In the genomic region with DNA sequence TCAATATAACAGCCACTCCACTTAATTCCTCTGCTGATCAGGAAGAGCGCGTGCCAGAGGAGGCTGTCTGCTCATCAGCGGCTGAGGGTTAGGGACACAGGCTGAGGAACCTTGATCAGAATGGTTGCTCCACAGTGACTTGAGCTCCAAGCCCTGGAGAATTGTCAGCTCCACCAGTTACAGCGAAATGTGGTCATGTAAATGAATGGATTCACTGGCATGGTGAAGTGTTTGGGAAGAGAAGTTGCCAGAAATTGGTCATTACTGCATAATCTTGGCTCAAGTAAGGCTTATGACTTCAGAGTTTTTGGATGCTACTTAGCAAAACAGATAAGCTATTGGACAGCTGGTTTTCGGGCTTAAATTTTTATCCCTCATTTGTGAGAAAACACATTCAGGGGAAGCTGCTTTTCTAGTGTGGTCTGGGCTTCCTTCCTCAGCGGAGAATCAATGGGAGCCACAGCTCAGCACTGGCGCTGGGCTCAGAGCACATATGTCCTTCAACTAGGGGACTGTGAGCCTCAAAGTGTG, we compare ENCODE assay signal across 10 cellular contexts.
DNase-seq lines count a peak whose midpoint lies in the region; TF ChIP-seq lines count a peak whose summit lies in the region.
"Had no signal": no experiment of that assay in that cellular context is flagged by ENCODE, and none has a peak within 500 bp of the region (broad histone marks: within the 10 kb centered on the region; RNA-seq: fewer than 3 reads in every experiment).

No MANE protein-coding gene starts in this region.

- intact Hi-C loops in ovary (cut with DNase I) = no loop called here

- no peaks in the 10 kb centered on the region for H3K9me3 ChIP-seq in ovary

- POLR2A ChIA-PET in RWPE1 (lab: Yijun Ruan, JAX; ENCODE audit: low non-redundant PET) = no interaction called here

- CTCF ChIA-PET in RWPE1 (lab: Yijun Ruan, JAX) = interaction anchor here (0.6 to 1.0 kb wide), 2 partner anchors 130 to 149 kb away, joined by 3 to 4 read pairs; no protein-coding TSS in a partner anchor

- TF ChIP-seq CTCF in AG10803 (conservative IDR thresholded peaks at IDR 0.05; ENCODE audit: low read length) (no peak), RWPE1 (conservative IDR thresholded peaks at IDR 0.05; ENCODE audit: low read depth) (no peak), ovary (IDR thresholded peaks at IDR 0.05) (no peak), brain microvascular endothelial cell (IDR thresholded peaks at IDR 0.05; ENCODE audit: low read depth, low read length, missing control alignments) (no peak)

- peaks cover 24% of the 10 kb centered on the region for H3K4me1 ChIP-seq in ovary (ENCODE audit: insufficient read depth)

- 29 to 32% (median 31%) methylated on average over 7 of the region's 7 CpGs for WGBS in ovary, 3 donors

- H3K27ac ChIP-seq in RWPE1 (peak overlapping the region; percentile 95), ovary (peak overlapping the region; percentile 37 to 47), brain microvascular endothelial cell (no peak overlapping the region)

- H3K27me3 ChIP-seq in ovary = no peaks in the 10 kb centered on the region
- no peaks in the 10 kb centered on the region for H3K27me3 ChIP-seq in brain microvascular endothelial cell (replicated peaks)

- TF ChIP-seq EP300 in ovary (IDR thresholded peaks at IDR 0.05) = no peak

- H3K36me3 ChIP-seq in ovary = no peaks in the 10 kb centered on the region
- peaks cover 3% of the 10 kb centered on the region for H3K36me3 ChIP-seq in brain microvascular endothelial cell (replicated peaks)

- TF ChIP-seq POLR2A in ovary (IDR thresholded peaks at IDR 0.05) = no peak

- in situ Hi-C loops in brain microvascular endothelial cell (cut with HindIII; ENCODE audit: low pct_ligation_motif_present, low sequenced_read_pairs) = no loop called here

- DNase-seq in AG10803 (ENCODE audit: low read depth) (peak; percentile 97), RWPE1 (ENCODE audit: low spot score) (no peak), fibroblast of the conjunctiva (ENCODE audit: low read depth) (peak; percentile 73), ovary (peak in 4 of 5 donors; percentile 27 to 64 (median 43)), mucosa of gallbladder (ENCODE audit: low spot score) (no peak), brain microvascular endothelial cell (no peak), DMS53 (lab: John Stamatoyannopoulos, UW) (no peak), HT-29 (ENCODE audit: low spot score) (no peak)
- DNase-seq: NCI-H1105, SHP77 treated with DMSO at 0.1 percent for 48 hours had no signal

- H3K4me3 ChIP-seq in AG10803 (ENCODE audit: low read length) (no peak overlapping the region), ovary (no peak overlapping the region), brain microvascular endothelial cell (ENCODE audit: low read depth, low read length) (no peak overlapping the region)

Comparison
In these comparisons a context has a peak if more than half of its experiments do, and no peak if none do; other contexts are left out.
1. DNase-seq: peak in AG10803 (single experiment), fibroblast of the conjunctiva (single experiment) and ovary (4 of 5); none in RWPE1 (single experiment), mucosa of gallbladder (single experiment), brain microvascular endothelial cell (single experiment), DMS53 (single experiment) and HT-29 (single experiment).